34 cellular contexts compared by ENCODE assay signal in the genomic region with DNA sequence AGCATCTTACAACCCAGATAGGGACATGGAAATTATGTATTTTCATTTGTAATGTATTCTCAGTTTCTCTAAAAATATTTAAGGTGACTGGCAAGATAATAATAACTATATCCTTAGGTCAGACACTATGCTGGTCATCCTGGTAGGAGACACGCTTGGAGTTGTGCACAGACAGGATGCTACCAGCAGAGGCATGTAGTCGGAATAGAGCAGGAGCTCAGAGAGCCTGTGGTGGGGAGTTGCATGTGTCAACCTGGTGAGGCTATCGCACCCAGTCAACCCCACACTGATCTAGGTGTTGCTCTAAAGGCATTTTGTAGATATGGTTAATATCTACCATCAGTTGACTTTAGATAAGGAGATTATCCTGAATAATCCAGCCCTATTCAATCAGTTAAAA.
"Had no signal": no experiment of that assay in that cellular context is flagged by ENCODE, and none has a peak within 500 bp of the region (broad histone marks: within the 10 kb centered on the region; RNA-seq: fewer than 3 reads in every experiment).

No MANE protein-coding gene starts in this region.

- H3K27me3 Mint-ChIP-seq: activated CD8-positive, alpha-beta memory T cell treated with anti-CD3 and anti-CD28 coated beads, Interleukin-2, amount 10 ng/mL, durations not matched to agents 7 days and 5 days; stimulated activated naive CD8-positive, alpha-beta T cell treated with anti-CD3 and anti-CD28 coated beads, Interleukin-15, amount 100 ng/mL, for 72 hours had no signal

- H3K9me3 Mint-ChIP-seq: activated T-cell treated with anti-CD3 and anti-CD28 coated beads, Interleukin-2, amount 50 U/mL, for 72 hours; immature natural killer cell; nephron; stimulated activated memory B cell treated with anti-CD40 and anti-IgM and Interleukin-4, amounts not matched to agents 10 μg/mL and 1 μg/mL and 100 μg/mL, for 72 hours; stimulated activated naive CD8-positive, alpha-beta T cell treated with anti-CD3 and anti-CD28 coated beads, Interleukin-15, amount 100 ng/mL, for 72 hours had no signal

- H3K4me1 ChIP-seq: adrenal gland, body of pancreas, colonic mucosa, upper lobe of left lung had no signal

- H3K4me3 Mint-ChIP-seq: activated B cell treated with CpG ODN at 0.5 μM for 24 hours; activated CD8-positive, alpha-beta memory T cell treated with anti-CD3 and anti-CD28 coated beads, Interleukin-2, amount 10 ng/mL, durations not matched to agents 7 days and 5 days; activated CD8-positive, alpha-beta T cell treated with anti-CD3 and anti-CD28 coated beads, Interleukin-2, amount 10 ng/mL, durations not matched to agents 7 days and 5 days; activated naive CD8-positive, alpha-beta T cell; activated T-cell treated with anti-CD3 and anti-CD28 coated beads, Interleukin-2, amount 50 U/mL, for 72 hours; immature natural killer cell; nephron; stimulated activated memory B cell treated with anti-CD40 and anti-IgM and Interleukin-4, amounts not matched to agents 10 μg/mL and 1 μg/mL and 100 μg/mL, for 72 hours; stimulated activated naive CD8-positive, alpha-beta T cell treated with anti-CD3 and anti-CD28 coated beads, Interleukin-15, amount 100 ng/mL, for 72 hours had no signal

- H3K4me3 ChIP-seq: adrenal gland, body of pancreas, cardiac muscle cell, colonic mucosa, sigmoid colon, upper lobe of left lung had no signal

- H3K36me3 ChIP-seq: adrenal gland, cardiac muscle cell, colonic mucosa, neutrophil, sigmoid colon, upper lobe of left lung had no signal

- H3K27me3 ChIP-seq: body of pancreas, colonic mucosa, sigmoid colon, upper lobe of left lung had no signal

- H3K27ac ChIP-seq: adrenal gland, body of pancreas, cardiac muscle cell, colonic mucosa, neutrophil, sigmoid colon, upper lobe of left lung had no signal

- H3K4me1 Mint-ChIP-seq: activated B cell treated with CpG ODN at 0.5 μM for 24 hours; activated CD8-positive, alpha-beta memory T cell treated with anti-CD3 and anti-CD28 coated beads, Interleukin-2, amount 10 ng/mL, durations not matched to agents 7 days and 5 days; immature natural killer cell; stimulated activated memory B cell treated with anti-CD40 and anti-IgM and Interleukin-4, amounts not matched to agents 10 μg/mL and 1 μg/mL and 100 μg/mL, for 72 hours; stimulated activated naive CD8-positive, alpha-beta T cell treated with anti-CD3 and anti-CD28 coated beads, Interleukin-15, amount 100 ng/mL, for 72 hours had no signal

- ATAC-seq: activated CD8-positive, alpha-beta memory T cell treated with anti-CD3 and anti-CD28 coated beads, Interleukin-2, amount 10 ng/mL, durations not matched to agents 7 days and 5 days; activated CD8-positive, alpha-beta T cell treated with anti-CD3 and anti-CD28 coated beads, Interleukin-2, amount 10 ng/mL, durations not matched to agents 7 days and 5 days; activated T-cell treated with anti-CD3 and anti-CD28 coated beads, Interleukin-2, amount 50 U/mL, for 72 hours; body of pancreas; left colon; stimulated activated memory B cell treated with anti-CD40 and anti-IgM and Interleukin-4, amounts not matched to agents 10 μg/mL and 1 μg/mL and 100 μg/mL, for 72 hours; stimulated activated naive CD8-positive, alpha-beta T cell treated with anti-CD3 and anti-CD28 coated beads, Interleukin-15, amount 100 ng/mL, for 72 hours had no signal

- H3K9me3 ChIP-seq: adrenal gland, body of pancreas, colonic mucosa, neutrophil, sigmoid colon, upper lobe of left lung had no signal

- H3K27ac Mint-ChIP-seq: activated B cell treated with CpG ODN at 0.5 μM for 24 hours; activated CD8-positive, alpha-beta memory T cell treated with anti-CD3 and anti-CD28 coated beads, Interleukin-2, amount 10 ng/mL, durations not matched to agents 7 days and 5 days; activated CD8-positive, alpha-beta T cell treated with anti-CD3 and anti-CD28 coated beads, Interleukin-2, amount 10 ng/mL, durations not matched to agents 7 days and 5 days; activated naive CD8-positive, alpha-beta T cell; activated T-cell treated with anti-CD3 and anti-CD28 coated beads, Interleukin-2, amount 50 U/mL, for 72 hours; immature natural killer cell; nephron; progenitor cell of endocrine pancreas; stimulated activated memory B cell treated with anti-CD40 and anti-IgM and Interleukin-4, amounts not matched to agents 10 μg/mL and 1 μg/mL and 100 μg/mL, for 72 hours; stimulated activated naive CD8-positive, alpha-beta T cell treated with anti-CD3 and anti-CD28 coated beads, Interleukin-15, amount 100 ng/mL, for 72 hours had no signal

- DNase-seq: activated B cell treated with CpG ODN at 0.5 μM for 24 hours; activated CD4-positive, alpha-beta T cell treated with anti-CD3 and anti-CD28 coated beads, Interleukin-2, amount 50 U/mL, for 1 hour; activated CD8-positive, alpha-beta memory T cell treated with anti-CD3 and anti-CD28 coated beads, Interleukin-2, amount 10 ng/mL, durations not matched to agents 7 days and 5 days; activated CD8-positive, alpha-beta T cell treated with anti-CD3 and anti-CD28 coated beads, Interleukin-2, amount 10 ng/mL, durations not matched to agents 7 days and 5 days; activated naive CD4-positive, alpha-beta T cell; activated T-cell treated with anti-CD3 and anti-CD28 coated beads, Interleukin-2, amount 50 U/mL, for 72 hours; adrenal gland; aorta; body of pancreas; cerebellar nuclear complex; colonic mucosa; effector CD8-positive, alpha-beta T cell; erythroblast; head of caudate nucleus; hippocampal formation; immature natural killer cell; kidney; left colon; mammary epithelial cell; sigmoid colon; small intestine; stimulated activated CD4-positive, alpha-beta T cell treated with anti-CD3 and anti-CD28 coated beads, Interleukin-1b, Interleukin-23, amount 100 ng/mL, for 48 hours; stimulated activated CD4-positive, alpha-beta T cell treated with anti-CD3 and anti-CD28 coated beads, Interleukin-4, amount 100 ng/mL, for 4 hours; stimulated activated CD8-positive, alpha-beta memory T cell treated with anti-CD3 and anti-CD28 coated beads, Interleukin-4, amount 100 ng/mL, for 48 hours; stimulated activated naive CD8-positive, alpha-beta T cell treated with anti-CD3 and anti-CD28 coated beads, Interleukin-15, amount 100 ng/mL, for 72 hours; substantia nigra; T-helper 2 cell; upper lobe of left lung had no signal

- H3K36me3 Mint-ChIP-seq: activated CD8-positive, alpha-beta memory T cell treated with anti-CD3 and anti-CD28 coated beads, Interleukin-2, amount 10 ng/mL, durations not matched to agents 7 days and 5 days; immature natural killer cell; stimulated activated memory B cell treated with anti-CD40 and anti-IgM and Interleukin-4, amounts not matched to agents 10 μg/mL and 1 μg/mL and 100 μg/mL, for 72 hours had no signal
